8 cellular contexts compared by ENCODE assay signal in genomic region chr2:238425979-238426567, GRCh38. TPM values are rescaled to one million over a fixed set of nuclear protein-coding genes. Genes with fewer than 3 reads are reported as not detected.
A peak's percentile ranks its signal among the peaks of the same experiment; 100 is the strongest.
DNase-seq lines count a peak whose midpoint lies in the region; ATAC-seq and TF ChIP-seq lines count a peak whose summit lies in the region.

No MANE protein-coding gene starts in this region.

- no peak for TF ChIP-seq CTCF in SK-N-SH (IDR thresholded peaks at IDR 0.05)
- TF ChIP-seq CTCF in epithelial cell of esophagus (IDR thresholded peaks at IDR 0.05; ENCODE audit: insufficient read depth, low read depth, low read length, missing control alignments), result no peak
- TF ChIP-seq CTCF in GM10248 (IDR thresholded peaks at IDR 0.05; ENCODE audit: control extremely low read depth, extremely low read depth, low read depth, missing control alignments), result no peak

- CTCF ChIA-PET in SK-N-SH (lab: Yijun Ruan, JAX), result no interaction called here
- CTCF ChIA-PET in GM10248 (lab: Yijun Ruan, JAX), result no interaction called here

- H3K27me3 ChIP-seq in HUES64 (ENCODE audit: insufficient read depth, low read length), result no peaks in the 10 kb centered on the region
- no peaks in the 10 kb centered on the region for H3K27me3 ChIP-seq in SK-N-SH (ENCODE audit: insufficient read depth)

- H3K4me1 ChIP-seq in HUES64 (ENCODE audit: insufficient read depth, low read length), result peaks cover 5% of the 10 kb centered on the region; the same call in 1 of the 2 replicates
- H3K4me1 ChIP-seq in SK-N-SH (ENCODE audit: control insufficient read depth in 1 of 2, insufficient read depth in 2 of 2, low read depth in 1 of 2, low read length in 1 of 2), result peaks cover 16 to 18% of the 10 kb centered on the region in 2 experiments; a peak in 3 of 4 replicates

- H3K9me2 ChIP-seq in SK-N-SH, result no peaks in the 10 kb centered on the region

- peaks cover 50% of the 10 kb centered on the region for H3K79me2 ChIP-seq in SK-N-SH (ENCODE audit: insufficient read depth)

- H3K9ac ChIP-seq in HUES64 (ENCODE audit: low read depth, low read length) (peak overlapping the region; percentile 77), SK-N-SH (peak overlapping the region; percentile 98)

- no peaks in the 10 kb centered on the region for H3K9me3 Mint-ChIP-seq in naive B cell

- POLR2A ChIA-PET in SK-N-SH (lab: Yijun Ruan, JAX), result no interaction called here
- POLR2A ChIA-PET in GM10248 (lab: Yijun Ruan, JAX), result no interaction called here

- H4K20me1 ChIP-seq in SK-N-SH (ENCODE audit: insufficient read depth), result no peaks in the 10 kb centered on the region

- H3K9me3 ChIP-seq in HUES64 (ENCODE audit: insufficient read depth, low read depth, low read length) (no peaks in the 10 kb centered on the region), SK-N-SH (peaks cover 7% of the 10 kb centered on the region; the same call in 1 of the 2 replicates)

- no peak for TF ChIP-seq EP300 in SK-N-SH (IDR thresholded peaks at IDR 0.05; ENCODE audit: borderline replicate concordance in 1 of 2, low read depth in 1 of 2, low read length in 1 of 2)

- peaks cover 29 to 39% (median 36%) of the 10 kb centered on the region in 3 donors for H3K4me1 Mint-ChIP-seq in naive B cell

- H2AFZ ChIP-seq in SK-N-SH (ENCODE audit: low read depth), result peak overlapping the region; percentile 89

- no peak for TF ChIP-seq RAD21 in SK-N-SH (IDR thresholded peaks at IDR 0.05; ENCODE audit: low read length)

- H3K27ac Mint-ChIP-seq in naive B cell, result peak overlapping the region; percentile 63 to 98 (median 94)

- H3F3A ChIP-seq in SK-N-SH (replicated peaks; ENCODE audit: insufficient read depth), result peaks cover 5% of the 10 kb centered on the region

- H3K4me3 Mint-ChIP-seq in naive B cell, result peak overlapping the region; percentile 86 to 95 (median 90)

- H3K4me3 ChIP-seq in HUES64 (ENCODE audit: low read length), result peak overlapping the region; percentile 98
- H3K4me3 ChIP-seq in SK-N-SH (ENCODE audit: low read depth in 2 of 2, low read length in 1 of 2), result peak overlapping the region; percentile 92 to 98
- peak overlapping the region; percentile 86 for H3K4me3 ChIP-seq in epithelial cell of esophagus (ENCODE audit: low read length)

- peaks cover 0 to 8% of the 10 kb centered on the region in 2 donors for H3K36me3 Mint-ChIP-seq in naive B cell

- peak overlapping the region; percentile 85 for H3K4me2 ChIP-seq in SK-N-SH

- WGBS in HUES64, result 4% methylated on average over 23 of the region's 24 CpGs
- WGBS in SK-N-SH (ENCODE audit: low lambda C conversion rate), result 2% methylated on average over 11 of the region's 24 CpGs

- H3K36me3 ChIP-seq in HUES64 (ENCODE audit: insufficient read depth, low read length) (peaks cover 10% of the 10 kb centered on the region), SK-N-SH (replicated peaks in 1 of 2; ENCODE audit: control insufficient read depth in 1 of 2, insufficient read depth in 2 of 2, low read length in 1 of 2) (peaks cover 6 to 26% of the 10 kb centered on the region in 2 experiments)

- peak overlapping the region; percentile 97 for H3K27ac ChIP-seq in HUES64 (ENCODE audit: low read depth, low read length)
- peak overlapping the region; percentile 98 to 99 for H3K27ac ChIP-seq in SK-N-SH (ENCODE audit: low read depth in 2 of 2, low read length in 1 of 2)

- H3K27me3 Mint-ChIP-seq in naive B cell, result no peaks in the 10 kb centered on the region

- ATAC-seq in GM21360 (IDR thresholded peaks at IDR 0.05; ENCODE audit: unreplicated experiment) (peak; percentile 18), naive B cell (ENCODE audit: low read depth in 2 of 2) (peak in 1 of 2 donors; percentile 35)

- DNase-seq in DMS53 treated with DMSO at 0.1 percent for 48 hours (lab: John Stamatoyannopoulos, UW; ENCODE audit: unreplicated experiment) (peak; percentile 65), SK-N-SH (peak; percentile 80), epithelial cell of esophagus (ENCODE audit: low read depth) (peak; percentile 34), naive B cell (peak; percentile 3), GM19238 (ENCODE audit: insufficient read length, low spot score) (no peak), GM10248 (ENCODE audit: extremely low spot score) (no peak)

TF ChIP-seq in SK-N-SH, 30 proteins besides CTCF, POLR2A, EP300 and RAD21:
- peak; percentile 4; the same call in 1 of the 2 replicates for TF ChIP-seq POLR2AphosphoS5 (IDR thresholded peaks at IDR 0.05; ENCODE audit: low read depth, low read length)
- TF ChIP-seq GABPA (IDR thresholded peaks at IDR 0.05; ENCODE audit: low read depth), result no peak

RNA-seq across cellular contexts. Expression of gene ASB1, which starts 0.7 kb away (rescaled TPM):
- 15.1 TPM for polyA plus RNA-seq in HUES64 (2013, experiment 1 of 2)
- 19.3 TPM for polyA plus RNA-seq in HUES64 (2013, experiment 2 of 2)
- polyA plus RNA-seq in SK-N-SH (2012; rRNA removed), result 33.3 and 33.6 TPM in 2 replicates
- polyA plus RNA-seq in SK-N-SH (2012; cell fraction: cytosol; rRNA removed), result 23.3 and 25.2 TPM in 2 replicates
- 80.7 and 86.5 TPM in 2 replicates for polyA plus RNA-seq in SK-N-SH (2012; cell fraction: nucleus; rRNA removed)
- polyA plus RNA-seq in naive B cell (ENCODE audit: low read depth in 6 of 6), result 10 to 100 TPM; 17.4 to 43.8 (median 24.2) TPM

Comparison
In these comparisons a context has a peak if more than half of its experiments do, and no peak if none do; other contexts are left out.
1. DNase-seq: peak in DMS53 treated with DMSO at 0.1 percent for 48 hours (single experiment), SK-N-SH (single experiment), epithelial cell of esophagus (single experiment) and naive B cell (single experiment); none in GM19238 (single experiment) and GM10248 (single experiment).
2. Peak in every context shown above with its lines, with median percentiles within 50 percentile points of each other: H3K4me3 ChIP-seq.